In genomic region chr1:5887436-5888290, GRCh38 we compare ENCODE assay signal across 10 cellular contexts.
"Had no signal": no experiment of that assay in that cellular context is flagged by ENCODE, and none has a peak within 500 bp of the region (broad histone marks: within the 10 kb centered on the region; RNA-seq: fewer than 3 reads in every experiment).

No MANE protein-coding gene starts in this region.

- ATAC-seq: naive thymus-derived CD4-positive, alpha-beta T cell; T-cell had no signal

- H3K4me3 ChIP-seq: SK-N-MC, smooth muscle cell, tibial artery had no signal

- H3K4me2 ChIP-seq: smooth muscle cell had no signal

- H3K9me3 Mint-ChIP-seq: activated naive CD4-positive, alpha-beta T cell treated with anti-CD3 and anti-CD28 coated beads, Interleukin-2, amount 50 U/mL, for 24 hours; naive thymus-derived CD4-positive, alpha-beta T cell; T-cell had no signal

- H3K27ac Mint-ChIP-seq: activated naive CD4-positive, alpha-beta T cell treated with anti-CD3 and anti-CD28 coated beads, Interleukin-2, amount 50 U/mL, for 24 hours; T-cell had no signal

- DNase-seq: activated CD4-positive, CD25-positive, alpha-beta regulatory T cell; effector memory CD4-positive, alpha-beta T cell; erythroblast; naive thymus-derived CD4-positive, alpha-beta T cell; T-cell; T1000; tibial artery had no signal

- H3K27me3 ChIP-seq: tibial artery had no signal

- H3K4me3 Mint-ChIP-seq: activated naive CD4-positive, alpha-beta T cell treated with anti-CD3 and anti-CD28 coated beads, Interleukin-2, amount 50 U/mL, for 24 hours; naive thymus-derived CD4-positive, alpha-beta T cell; T-cell had no signal

- H3K27me3 Mint-ChIP-seq: activated naive CD4-positive, alpha-beta T cell treated with anti-CD3 and anti-CD28 coated beads, Interleukin-2, amount 50 U/mL, for 24 hours; naive thymus-derived CD4-positive, alpha-beta T cell; T-cell had no signal

- H3K4me1 ChIP-seq: tibial artery had no signal

- H3K4me1 Mint-ChIP-seq: activated naive CD4-positive, alpha-beta T cell treated with anti-CD3 and anti-CD28 coated beads, Interleukin-2, amount 50 U/mL, for 24 hours; T-cell had no signal

- H3K9me3 ChIP-seq: tibial artery had no signal

- H3K27ac ChIP-seq: SK-N-MC, tibial artery had no signal
